ENCODE assay signal across 8 cellular contexts in the genomic region with DNA sequence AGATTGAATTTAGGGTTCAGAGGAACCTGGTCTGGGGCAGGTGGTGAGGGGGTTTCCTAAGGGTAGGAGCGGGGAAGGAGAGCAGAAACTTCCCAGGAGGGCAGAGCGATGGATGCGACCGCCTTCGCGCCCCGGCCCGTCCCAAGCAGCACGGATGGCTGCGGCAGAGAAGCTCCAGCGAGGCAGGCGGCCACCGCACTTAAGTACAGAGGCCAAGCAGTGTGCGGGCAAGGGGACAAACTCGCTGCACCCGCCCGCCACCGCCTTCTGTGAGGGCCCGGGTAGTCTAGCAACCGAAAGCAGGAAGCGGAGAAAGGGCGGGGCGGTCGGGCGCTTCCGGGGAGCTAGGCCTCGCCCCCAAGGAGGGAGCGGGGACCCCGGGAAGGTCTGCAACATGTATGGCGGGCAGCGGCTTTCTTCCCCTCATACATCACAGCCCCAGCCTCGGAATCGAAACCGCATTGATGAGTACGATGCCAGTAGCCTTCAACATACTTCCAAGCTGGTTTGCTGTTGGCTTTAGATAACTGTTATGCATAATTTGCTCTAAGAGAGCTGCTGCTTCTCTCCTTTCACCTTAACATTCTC. TPM values are rescaled to one million over a fixed set of nuclear protein-coding genes. Genes with fewer than 3 reads are reported as not detected.
A peak's percentile ranks its signal among the peaks of the same experiment; 100 is the strongest.
DNase-seq lines count a peak whose midpoint lies in the region; ATAC-seq, FAIRE-seq and TF ChIP-seq lines count a peak whose summit lies in the region.

A gene with protein sequence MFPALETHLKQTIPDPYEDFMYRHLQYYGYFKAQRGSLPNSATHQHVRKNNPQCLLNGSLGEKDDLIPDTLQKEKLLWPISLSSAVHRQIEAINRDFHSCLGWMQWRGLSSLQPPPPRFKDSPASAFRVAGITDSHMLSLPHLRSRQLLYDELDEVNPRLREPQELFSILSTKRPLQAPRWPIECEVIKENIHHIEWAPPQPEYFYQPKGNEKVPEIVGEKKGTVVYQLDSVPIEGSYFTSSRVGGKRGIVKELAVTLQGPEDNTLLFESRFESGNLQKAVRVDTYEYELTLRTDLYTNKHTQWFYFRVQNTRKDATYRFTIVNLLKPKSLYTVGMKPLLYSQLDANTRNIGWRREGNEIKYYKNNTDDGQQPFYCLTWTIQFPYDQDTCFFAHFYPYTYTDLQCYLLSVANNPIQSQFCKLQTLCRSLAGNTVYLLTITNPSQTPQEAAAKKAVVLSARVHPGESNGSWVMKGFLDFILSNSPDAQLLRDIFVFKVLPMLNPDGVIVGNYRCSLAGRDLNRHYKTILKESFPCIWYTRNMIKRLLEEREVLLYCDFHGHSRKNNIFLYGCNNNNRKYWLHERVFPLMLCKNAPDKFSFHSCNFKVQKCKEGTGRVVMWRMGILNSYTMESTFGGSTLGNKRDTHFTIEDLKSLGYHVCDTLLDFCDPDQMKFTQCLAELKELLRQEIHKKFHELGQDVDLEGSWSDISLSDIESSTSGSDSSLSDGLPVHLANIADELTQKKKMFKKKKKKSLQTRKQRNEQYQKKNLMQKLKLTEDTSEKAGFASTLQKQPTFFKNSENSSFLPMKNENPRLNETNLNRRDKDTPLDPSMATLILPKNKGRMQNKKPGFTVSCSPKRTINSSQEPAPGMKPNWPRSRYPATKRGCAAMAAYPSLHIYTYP (minus strand): TSS at position 288 of the 588 bp plus-strand sequence. CDS start 719 bp downstream, outside the sequence.

- peak within 1 kb of the TSS; percentile 80 for H3K4me3 Mint-ChIP-seq in MCF 10A (ENCODE audit: unreplicated experiment)

- H3K36me3 Mint-ChIP-seq in MCF 10A (ENCODE audit: insufficient read depth, unreplicated experiment), result peaks cover 61% of the 10 kb centered on the region

- FAIRE-seq in small intestine (lab: Jason Lieb, UNC), result no peak

- peak within 1 kb of the TSS; percentile 72 for H3K27ac Mint-ChIP-seq in MCF 10A (ENCODE audit: low read depth, unreplicated experiment)

- no peak for TF ChIP-seq CTCF in MCF 10A (IDR thresholded peaks at IDR 0.05; ENCODE audit: unreplicated experiment)

- H3K27ac ChIP-seq in small intestine (ENCODE audit: low read depth in 1 of 2, low read length in 1 of 2), result peak within 1 kb of the TSS; percentile 45 to 87

- no peaks in the 10 kb centered on the region for H3K27me3 Mint-ChIP-seq in MCF 10A (ENCODE audit: insufficient read depth, unreplicated experiment)

- H3K27me3 ChIP-seq in small intestine (ENCODE audit: control insufficient read depth in 2 of 2, insufficient read depth in 2 of 2, low read length in 2 of 2), result no peaks in the 10 kb centered on the region

- peaks cover 3 to 4% of the 10 kb centered on the region in 2 donors for H3K36me3 ChIP-seq in small intestine (ENCODE audit: control insufficient read depth in 2 of 2, insufficient read depth in 2 of 2, low read length in 2 of 2)

- H3K9me3 ChIP-seq in iPS-18c (ENCODE audit: control insufficient read depth, insufficient read depth, low read length), result no peaks in the 10 kb centered on the region
- H3K9me3 ChIP-seq in small intestine (ENCODE audit: control insufficient read depth, low read depth), result no peaks in the 10 kb centered on the region

- CTCF ChIA-PET in MCF 10A (lab: Yijun Ruan, JAX), result interaction anchor here (0.6 to 1.4 kb wide), 3 partner anchors 11 to 38 kb away, joined by 3 to 4 read pairs (median 3); no protein-coding TSS in a partner anchor

- peaks cover 0 to 4% of the 10 kb centered on the region in 2 donors for H3K4me1 ChIP-seq in small intestine (ENCODE audit: control insufficient read depth in 2 of 2, insufficient read depth in 1 of 2, low read depth in 1 of 2, low read length in 1 of 2)

- H3K4me3 ChIP-seq in iPS-18c (ENCODE audit: insufficient read depth, low read depth, low read length), result peak within 1 kb of the TSS; percentile 75
- H3K4me3 ChIP-seq in small intestine (ENCODE audit: low read depth in 1 of 2, low read length in 2 of 2), result peak within 1 kb of the TSS; percentile 70 to 76

- DNase-seq in NCI-H146 treated with DMSO at 0.1 percent for 48 hours (lab: John Stamatoyannopoulos, UW; ENCODE audit: unreplicated experiment) (peak; percentile 67), UCSD-AML1 (lab: John Stamatoyannopoulos, UW; ENCODE audit: unreplicated experiment) (peak; percentile 23), MCF 10A (ENCODE audit: unreplicated experiment) (peak; percentile 21), small intestine (peak; percentile 84), NCI-H1694 (lab: John Stamatoyannopoulos, UW) (no peak)

- intact Hi-C loops in MCF 10A (cut with micrococcal nuclease), result no loop called here

- H3K9me3 Mint-ChIP-seq in MCF 10A (ENCODE audit: unreplicated experiment), result no peaks in the 10 kb centered on the region

- 0 to 1% (median 1%) methylated on average over 33 to 35 of the region's 35 CpGs for WGBS in small intestine, 3 donors

- BruUV-seq in MCF 10A (replicated peaks; lab: Mats Ljungman, UMichigan), result no TSS peak

- POLR2A ChIA-PET in MCF 10A (lab: Yijun Ruan, JAX), result interaction anchor here (0.8 to 1.6 kb wide), 2 partner anchors 11 to 14 kb away, joined by 3 to 4 read pairs; no protein-coding TSS in a partner anchor

- ATAC-seq in GM18498 (IDR thresholded peaks at IDR 0.05; ENCODE audit: unreplicated experiment) (peak; percentile 99), HG02798 (IDR thresholded peaks at IDR 0.05; ENCODE audit: poor library complexity, unreplicated experiment) (peak; percentile 99)

- peaks cover 7% of the 10 kb centered on the region for H3K4me1 Mint-ChIP-seq in MCF 10A (ENCODE audit: insufficient read depth, unreplicated experiment)

RNA-seq across cellular contexts. Expression of the gene that starts here (rescaled TPM):
- total RNA-seq in MCF 10A (2022), result 0.86 and 1.2 TPM in 2 replicates
- polyA plus RNA-seq in small intestine, result 1 to 10 TPM in 2 of 3 donors, under 1 TPM in 1; 0.81 to 2.7 (median 1.0) TPM
